28 cellular contexts compared by ENCODE assay signal in genomic region chr22:49597428-49598039, GRCh38.
"Had no signal": no experiment of that assay in that cellular context is flagged by ENCODE, and none has a peak within 500 bp of the region (broad histone marks: within the 10 kb centered on the region; RNA-seq: fewer than 3 reads in every experiment).

No MANE protein-coding gene starts in this region.

- FAIRE-seq: astrocyte, frontal cortex had no signal

- H3K4me3 ChIP-seq: colonic mucosa, dorsolateral prefrontal cortex had no signal

- H3K27ac ChIP-seq: brain microvascular endothelial cell, colonic mucosa, dorsolateral prefrontal cortex, WERI-Rb-1 had no signal

- H3K4me1 ChIP-seq: colonic mucosa had no signal

- DNase-seq: activated CD4-positive, alpha-beta T cell treated with anti-CD3 and anti-CD28 coated beads for 48 hours; activated CD4-positive, alpha-beta T cell treated with anti-CD3 and anti-CD28 coated beads, Interleukin-2, amount 50 U/mL, for 1 hour; activated CD4-positive, alpha-beta T cell treated with anti-CD3 and anti-CD28 coated beads, Interleukin-2, amount 50 U/mL, for 48 hours; activated CD8-positive, alpha-beta memory T cell treated with anti-CD3 and anti-CD28 coated beads for 24 hours; activated CD8-positive, alpha-beta T cell treated with anti-CD3 and anti-CD28 coated beads for 36 hours; activated effector memory CD4-positive, alpha-beta T cell treated with Interleukin-2 at 50 U/mL for 16 hours; activated gamma-delta T cell treated with Interleukin-2 at 50 U/mL for 16 hours; activated naive CD4-positive, alpha-beta T cell treated with anti-CD3 and anti-CD28 coated beads, Interleukin-2, amount 50 U/mL, for 16 hours; activated naive CD4-positive, alpha-beta T cell treated with Interleukin-2 at 50 U/mL for 16 hours; activated T-cell treated with anti-CD3 and anti-CD28 coated beads, Interleukin-2, amount 50 U/mL, for 4 hours; amniotic stem cell; anterior cingulate cortex; brain microvascular endothelial cell; caudate nucleus; cerebellar nuclear complex; colonic mucosa; effector memory CD4-positive, alpha-beta T cell; endodermal cell; foreskin fibroblast; T-helper 17 cell; T1000; WERI-Rb-1 had no signal

- H3K9me3 ChIP-seq: colonic mucosa had no signal

- H3K36me3 ChIP-seq: brain microvascular endothelial cell, colonic mucosa, WERI-Rb-1 had no signal

- H3K27me3 ChIP-seq: brain microvascular endothelial cell, colonic mucosa had no signal

- ATAC-seq: activated CD4-positive, CD25-positive, alpha-beta regulatory T cell treated with anti-CD3 and anti-CD28 coated beads, Interleukin-2, amount 50 U/mL, for 24 hours; activated CD8-positive, alpha-beta T cell treated with anti-CD3 and anti-CD28 coated beads for 36 hours; activated T-cell treated with anti-CD3 and anti-CD28 coated beads, Interleukin-2, amount 50 U/mL, for 4 hours; activated T-helper 17 cell treated with anti-CD3 and anti-CD28 coated beads, Interleukin-2, amount 50 U/mL, for 72 hours; esophagus mucosa; T-helper 17 cell had no signal
